In genomic region chr10:132477066-132477397, GRCh38 we compare ENCODE assay signal across 19 cellular contexts.
"Had no signal": no experiment of that assay in that cellular context is flagged by ENCODE, and none has a peak within 500 bp of the region (broad histone marks: within the 10 kb centered on the region; RNA-seq: fewer than 3 reads in every experiment).

No MANE protein-coding gene starts in this region.

- H3K4me3 Mint-ChIP-seq: activated B cell treated with CpG ODN at 0.5 μM for 24 hours, naive B cell, T-cell had no signal

- H3K36me3 ChIP-seq: breast epithelium, esophagus squamous epithelium, heart right ventricle, left lung, right lobe of liver, transverse colon had no signal

- H3K27me3 ChIP-seq: heart right ventricle, left lung, right lobe of liver, testis, transverse colon had no signal

- H3K27ac ChIP-seq: breast epithelium, epithelial cell of prostate, esophagus squamous epithelium, heart right ventricle, left lung, right lobe of liver, transverse colon had no signal

- H3K9me3 Mint-ChIP-seq: activated B cell treated with CpG ODN at 0.5 μM for 24 hours, T-cell had no signal

- H3K4me3 ChIP-seq: breast epithelium, esophagus squamous epithelium, heart right ventricle, left lung, right lobe of liver, testis, transverse colon had no signal

- DNase-seq: activated B cell treated with CpG ODN at 0.5 μM for 24 hours; activated CD4-positive, alpha-beta T cell treated with anti-CD3 and anti-CD28 coated beads, Interleukin-2, amount 50 U/mL, for 4 hours; activated CD8-positive, alpha-beta memory T cell treated with anti-CD3 and anti-CD28 coated beads for 24 hours; activated gamma-delta T cell treated with Interleukin-2 at 50 U/mL for 16 hours; central memory CD4-positive, alpha-beta T cell; esophagus squamous epithelium; foreskin melanocyte; heart right ventricle; naive B cell; stimulated activated CD4-positive, alpha-beta T cell treated with anti-CD3 and anti-CD28 coated beads, Interleukin-2, amount 100 ng/mL, for 48 hours; stimulated activated naive CD8-positive, alpha-beta T cell treated with anti-CD3 and anti-CD28 coated beads, Interleukin-15, Interleukin-2, amounts not matched to agents 100 U/mL and 50 U/mL, for 24 hours; T-cell; testis; transverse colon had no signal

- H3K36me3 Mint-ChIP-seq: activated naive CD4-positive, alpha-beta T cell treated with anti-CD3 and anti-CD28 coated beads, Interleukin-2, amount 50 U/mL, for 72 hours; naive B cell had no signal

- H3K27ac Mint-ChIP-seq: activated B cell treated with CpG ODN at 0.5 μM for 24 hours; activated naive CD4-positive, alpha-beta T cell treated with anti-CD3 and anti-CD28 coated beads, Interleukin-2, amount 50 U/mL, for 72 hours; naive B cell; T-cell had no signal

- H3K9me3 ChIP-seq: esophagus squamous epithelium, left lung, right lobe of liver, testis, transverse colon had no signal

- ATAC-seq: activated naive CD4-positive, alpha-beta T cell treated with anti-CD3 and anti-CD28 coated beads, Interleukin-2, amount 50 U/mL, for 72 hours; left lung; right lobe of liver; stimulated activated naive CD8-positive, alpha-beta T cell treated with anti-CD3 and anti-CD28 coated beads, Interleukin-15, Interleukin-2, amounts not matched to agents 100 U/mL and 50 U/mL, for 24 hours; T-cell had no signal

- H3K4me1 ChIP-seq: breast epithelium, left lung had no signal

- H3K4me1 Mint-ChIP-seq: activated B cell treated with CpG ODN at 0.5 μM for 24 hours, naive B cell, T-cell had no signal
